13 cellular contexts compared by ENCODE assay signal in the genomic region with DNA sequence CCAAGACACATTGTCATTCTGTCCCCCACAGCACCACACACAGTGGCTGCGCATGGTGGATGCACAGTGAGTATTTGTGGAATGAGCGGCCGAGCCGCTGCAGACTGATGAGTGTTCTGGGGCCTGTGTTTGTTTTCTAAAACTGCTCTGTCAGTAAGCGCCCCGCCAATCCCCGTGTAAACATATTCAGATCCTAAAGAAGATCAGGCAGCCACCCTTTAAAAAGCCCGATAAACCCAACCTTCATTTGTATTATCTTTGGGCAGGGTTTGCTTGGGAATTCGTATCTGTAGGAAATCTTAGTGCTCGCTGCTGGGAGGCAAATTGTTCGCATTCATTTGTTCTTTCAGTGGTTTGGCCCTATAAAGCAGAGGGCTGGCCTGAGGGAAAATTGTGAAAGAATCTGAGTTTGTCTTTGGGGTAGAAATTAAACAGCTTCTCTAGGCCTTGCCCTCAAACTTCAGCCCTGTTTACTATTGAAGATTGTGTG.
A peak's percentile ranks its signal among the peaks of the same experiment; 100 is the strongest.
DNase-seq lines count a peak whose midpoint lies in the region; ATAC-seq and TF ChIP-seq lines count a peak whose summit lies in the region.
"Had no signal": no experiment of that assay in that cellular context is flagged by ENCODE, and none has a peak within 500 bp of the region (broad histone marks: within the 10 kb centered on the region; RNA-seq: fewer than 3 reads in every experiment).

No MANE protein-coding gene starts in this region.

- H3K4me3 ChIP-seq in AG09309 (ENCODE audit: control insufficient read depth, low read depth, low read length) = no peak overlapping the region
- no peak overlapping the region for H3K4me3 ChIP-seq in SJSA1
- H3K4me3 ChIP-seq in fibroblast of the aortic adventitia (ENCODE audit: low read depth, low read length) = no peak overlapping the region

- no peaks in the 10 kb centered on the region for H3K27me3 ChIP-seq in SJSA1 (replicated peaks)
- H3K27me3 ChIP-seq: foreskin keratinocyte had no signal

- no peak for TF ChIP-seq CTCF in AG09309 (IDR thresholded peaks at IDR 0.05; ENCODE audit: control insufficient read depth, insufficient read depth, low read depth, low read length, missing control alignments)
- TF ChIP-seq CTCF in fibroblast of the aortic adventitia (IDR thresholded peaks at IDR 0.05; ENCODE audit: insufficient read depth, low read length) = no peak
- TF ChIP-seq CTCF in osteocyte (IDR thresholded peaks at IDR 0.05) = no peak

- H3K4me3 Mint-ChIP-seq in osteocyte (ENCODE audit: unreplicated experiment) = peak overlapping the region; percentile 26
- H3K4me3 Mint-ChIP-seq: T-helper 17 cell had no signal

- H3K9me3 Mint-ChIP-seq in osteocyte (ENCODE audit: unreplicated experiment) = no peaks in the 10 kb centered on the region

- H3K27ac Mint-ChIP-seq in osteocyte (ENCODE audit: unreplicated experiment) = peak overlapping the region; percentile 93
- H3K27ac Mint-ChIP-seq: T-helper 17 cell had no signal

- no peaks in the 10 kb centered on the region for H3K9me3 ChIP-seq in SJSA1 (replicated peaks)

- peak overlapping the region; percentile 51 for H3K27ac ChIP-seq in SJSA1
- H3K27ac ChIP-seq: C4-2B, foreskin keratinocyte had no signal

- no peak for ATAC-seq in HG02759 (IDR thresholded peaks at IDR 0.05; ENCODE audit: unreplicated experiment)
- ATAC-seq: foreskin keratinocyte, T-helper 17 cell had no signal

- peaks cover 56% of the 10 kb centered on the region for H3K4me1 ChIP-seq in SJSA1 (replicated peaks)

- DNase-seq in AG09309 (ENCODE audit: low read depth) (peak; percentile 76), SJSA1 (ENCODE audit: low read depth in 1 of 2, low spot score in 2 of 2) (peak; percentile 68 to 78), fibroblast of the aortic adventitia (ENCODE audit: low read depth) (peak; percentile 93), osteocyte (ENCODE audit: extremely low spot score, unreplicated experiment) (no peak), amygdala (lab: John Stamatoyannopoulos, UW) (no peak), NCI-H2029 treated with DMSO at 0.1 percent for 48 hours (lab: John Stamatoyannopoulos, UW) (no peak)
- DNase-seq in stimulated activated CD4-positive, alpha-beta T cell treated with anti-CD3 and anti-CD28 coated beads, Interleukin-4, amount 100 ng/mL, for 4 hours = no peak
- DNase-seq: foreskin keratinocyte, GOT3, NCI-H2171, T-helper 17 cell had no signal

- H3K36me3 ChIP-seq in SJSA1 = no peaks in the 10 kb centered on the region

- peaks cover 89% of the 10 kb centered on the region for H3K4me1 Mint-ChIP-seq in osteocyte (ENCODE audit: unreplicated experiment)

- H3K27me3 Mint-ChIP-seq in osteocyte (ENCODE audit: unreplicated experiment) = no peaks in the 10 kb centered on the region

- peaks cover 5% of the 10 kb centered on the region for H3K36me3 Mint-ChIP-seq in osteocyte (ENCODE audit: unreplicated experiment)

Comparison
In these comparisons a context has a peak if more than half of its experiments do, and no peak if none do; other contexts are left out.
1. DNase-seq: peak in AG09309 (single experiment), SJSA1 (2 of 2) and fibroblast of the aortic adventitia (single experiment); none in osteocyte (single experiment), amygdala (0 of 56), NCI-H2029 treated with DMSO at 0.1 percent for 48 hours (single experiment) and stimulated activated CD4-positive, alpha-beta T cell treated with anti-CD3 and anti-CD28 coated beads, Interleukin-4, amount 100 ng/mL, for 4 hours (0 of 2).